In genomic region chr12:121533391-121534090, GRCh38 we compare ENCODE assay signal across 12 cellular contexts. TPM values are rescaled to one million over a fixed set of nuclear protein-coding genes. Genes with fewer than 3 reads are reported as not detected.
DNase-seq lines count a peak whose midpoint lies in the region; ATAC-seq and TF ChIP-seq lines count a peak whose summit lies in the region.
"Had no signal": no experiment of that assay in that cellular context is flagged by ENCODE, and none has a peak within 500 bp of the region (broad histone marks: within the 10 kb centered on the region; RNA-seq: fewer than 3 reads in every experiment).

No MANE protein-coding gene starts in this region.

- no peaks in the 10 kb centered on the region for H3K27me3 Mint-ChIP-seq in CD8-positive, alpha-beta memory T cell

- TF ChIP-seq POLR2A in esophagus muscularis mucosa (IDR thresholded peaks at IDR 0.05; ENCODE audit: low read depth): no peak

- no peak for DNase-seq in CD8-positive, alpha-beta memory T cell
- DNase-seq in NT2/D1 (ENCODE audit: low read depth, low spot score): no peak
- DNase-seq in esophagus muscularis mucosa (ENCODE audit: extremely low spot score): no peak
- DNase-seq in neuronal stem cell (ENCODE audit: low spot score): no peak
- DNase-seq in NCI-H524 (lab: John Stamatoyannopoulos, UW): no peak
- no peak for DNase-seq in inferior parietal cortex (ENCODE audit: extremely low spot score)
- DNase-seq: COR-L47; OCI-M1; stimulated activated CD4-positive, alpha-beta T cell treated with anti-CD3 and anti-CD28 coated beads, Interleukin-2, amount 100 ng/mL, for 24 hours had no signal

- POLR2A ChIA-PET in CD8-positive, alpha-beta memory T cell (lab: Charles Lee): no interaction called here

- no peak for ATAC-seq in HG03520 (IDR thresholded peaks at IDR 0.05; ENCODE audit: unreplicated experiment)

- no peaks in the 10 kb centered on the region for H3K9me3 Mint-ChIP-seq in CD8-positive, alpha-beta memory T cell

- H2AFZ ChIP-seq in parathyroid adenoma (no peak overlapping the region), neuronal stem cell (ENCODE audit: low read length) (no peak overlapping the region)

- H3K36me3 Mint-ChIP-seq in CD8-positive, alpha-beta memory T cell: peaks cover 4 to 45% (median 8%) of the 10 kb centered on the region in 3 donors

- no peaks in the 10 kb centered on the region for H3K27me3 ChIP-seq in CD8-positive, alpha-beta memory T cell (ENCODE audit: insufficient read depth, low read length, poor library complexity, severe bottlenecking)
- H3K27me3 ChIP-seq in NT2/D1 (ENCODE audit: insufficient read depth, insufficient read length): no peaks in the 10 kb centered on the region
- no peaks in the 10 kb centered on the region for H3K27me3 ChIP-seq in esophagus muscularis mucosa
- no peaks in the 10 kb centered on the region for H3K27me3 ChIP-seq in parathyroid adenoma (ENCODE audit: control insufficient read depth, insufficient read depth, low read length)
- no peaks in the 10 kb centered on the region for H3K27me3 ChIP-seq in neuronal stem cell (ENCODE audit: control insufficient read depth in 3 of 3, insufficient read depth in 3 of 3, low read depth in 1 of 3, low read length in 3 of 3)
- H3K27me3 ChIP-seq: ascending aorta had no signal

- H3K4me1 ChIP-seq in CD8-positive, alpha-beta memory T cell (ENCODE audit: insufficient read depth, low read length): peaks cover 59% of the 10 kb centered on the region
- peaks cover 36% of the 10 kb centered on the region for H3K4me1 ChIP-seq in NT2/D1 (ENCODE audit: insufficient read depth, insufficient read length)
- H3K4me1 ChIP-seq in esophagus muscularis mucosa: peaks cover 55 to 64% (median 59%) of the 10 kb centered on the region in 4 donors
- H3K4me1 ChIP-seq in parathyroid adenoma: peaks cover 35% of the 10 kb centered on the region
- H3K4me1 ChIP-seq in neuronal stem cell (ENCODE audit: control insufficient read depth in 2 of 2, insufficient read depth in 1 of 2, low read depth in 1 of 2, low read length in 2 of 2): peaks cover 32 to 34% of the 10 kb centered on the region in 2 donors

- peaks cover 24% of the 10 kb centered on the region for H3K79me2 ChIP-seq in parathyroid adenoma

- WGBS in esophagus muscularis mucosa: 63% methylated on average over 17 of the region's 17 CpGs
- no CpG with 5 or more reads among the region's 17 CpGs for WGBS in neuronal stem cell (ENCODE audit: extremely low coverage in 2 of 2, insufficient read length in 2 of 2, insufficient replicate concordance in 1 of 2), 2 donors

- H2BK5ac ChIP-seq in neuronal stem cell (ENCODE audit: low read length): no peak overlapping the region

- H3K4me1 Mint-ChIP-seq in CD8-positive, alpha-beta memory T cell: peaks cover 55 to 85% (median 71%) of the 10 kb centered on the region in 3 donors

- H4K8ac ChIP-seq in neuronal stem cell (ENCODE audit: low read depth, low read length): no peak overlapping the region

- no peak overlapping the region for H2BK12ac ChIP-seq in neuronal stem cell (ENCODE audit: low read length)

- no peak for TF ChIP-seq EP300 in esophagus muscularis mucosa (IDR thresholded peaks at IDR 0.05)

- no peak overlapping the region for H3K4me3 ChIP-seq in CD8-positive, alpha-beta memory T cell (ENCODE audit: low read length)
- H3K4me3 ChIP-seq in NT2/D1 (ENCODE audit: insufficient read length, low read depth): no peak overlapping the region
- no peak overlapping the region for H3K4me3 ChIP-seq in esophagus muscularis mucosa
- no peak overlapping the region for H3K4me3 ChIP-seq in parathyroid adenoma (ENCODE audit: low read depth, low read length)
- no peak overlapping the region for H3K4me3 ChIP-seq in neuronal stem cell (ENCODE audit: low read length in 2 of 2)
- H3K4me3 ChIP-seq: ascending aorta had no signal

- CTCF ChIA-PET in CD8-positive, alpha-beta memory T cell (lab: Charles Lee): interaction anchor here (0.9 to 1.4 kb wide), 4 partner anchors 12 to 261 kb away, joined by 3 read pairs; no protein-coding TSS in a partner anchor

- H3K27ac Mint-ChIP-seq in CD8-positive, alpha-beta memory T cell: peak overlapping the region; percentile 43 to 97 (median 88)

- no peak overlapping the region for H3K18ac ChIP-seq in neuronal stem cell (ENCODE audit: low read length)

- H3K9ac ChIP-seq in NT2/D1 (ENCODE audit: insufficient read length, low read depth): peak overlapping the region; percentile 43
- H3K9ac ChIP-seq in parathyroid adenoma: no peak overlapping the region
- H3K9ac ChIP-seq in neuronal stem cell (ENCODE audit: low read depth, low read length, poor library complexity): no peak overlapping the region

- H2BK120ac ChIP-seq in neuronal stem cell (ENCODE audit: low read depth, low read length): no peak overlapping the region

- H2AK5ac ChIP-seq in neuronal stem cell (ENCODE audit: low read depth, low read length): no peak overlapping the region

- H3K14ac ChIP-seq in neuronal stem cell (ENCODE audit: low read length): no peak overlapping the region

- H2BK15ac ChIP-seq in neuronal stem cell (ENCODE audit: low read length): no peak overlapping the region

- no peak overlapping the region for H4K91ac ChIP-seq in neuronal stem cell (ENCODE audit: low read depth, low read length, poor library complexity)

- H3K27ac ChIP-seq in CD8-positive, alpha-beta memory T cell (ENCODE audit: low read depth, low read length): no peak overlapping the region
- H3K27ac ChIP-seq in esophagus muscularis mucosa (replicated peaks in 1 of 4) (peak overlapping the region in 3 of 4 donors; percentile 48 to 71 (median 57)), parathyroid adenoma (peak overlapping the region; percentile 99), neuronal stem cell (replicated peaks; ENCODE audit: low read length) (no peak overlapping the region)

- H3K4me2 ChIP-seq in parathyroid adenoma (ENCODE audit: low read length) (no peak overlapping the region), neuronal stem cell (ENCODE audit: insufficient read depth, low read length, poor library complexity, severe bottlenecking) (no peak overlapping the region)

- no peaks in the 10 kb centered on the region for H3K36me3 ChIP-seq in CD8-positive, alpha-beta memory T cell (ENCODE audit: insufficient read depth, low read length)
- peaks cover 34% of the 10 kb centered on the region for H3K36me3 ChIP-seq in NT2/D1 (ENCODE audit: insufficient read depth, insufficient read length, low read length)
- peaks cover 0 to 36% (median 12%) of the 10 kb centered on the region in 4 donors for H3K36me3 ChIP-seq in esophagus muscularis mucosa
- no peaks in the 10 kb centered on the region for H3K36me3 ChIP-seq in parathyroid adenoma (ENCODE audit: control insufficient read depth, insufficient read depth, low read length)
- H3K36me3 ChIP-seq in neuronal stem cell (replicated peaks in 1 of 2; ENCODE audit: control insufficient read depth in 2 of 2, insufficient read depth in 2 of 2, low read length in 2 of 2): peaks cover 36 to 47% of the 10 kb centered on the region in 2 donors

- H3K4me3 Mint-ChIP-seq in CD8-positive, alpha-beta memory T cell: peak overlapping the region in 1 of 7 donors; percentile 55

- TF ChIP-seq CTCF in esophagus muscularis mucosa (IDR thresholded peaks at IDR 0.05): no peak
- no peak for TF ChIP-seq CTCF in parathyroid adenoma (IDR thresholded peaks at IDR 0.05)

- H3K23ac ChIP-seq in neuronal stem cell (ENCODE audit: low read depth, low read length, poor library complexity): no peak overlapping the region

- H3K4ac ChIP-seq in neuronal stem cell (ENCODE audit: low read length): no peak overlapping the region

- H3K79me1 ChIP-seq in neuronal stem cell (ENCODE audit: low read depth, low read length): peaks cover 16% of the 10 kb centered on the region

- intact Hi-C loops in esophagus muscularis mucosa (cut with DNase I): loop anchor here (2.0 kb wide), 1 partner anchor 33 kb away; no protein-coding TSS in a partner anchor

- H3K9me3 ChIP-seq in CD8-positive, alpha-beta memory T cell (ENCODE audit: low read length): no peaks in the 10 kb centered on the region
- H3K9me3 ChIP-seq in NT2/D1 (ENCODE audit: insufficient read depth, low read length) (no peaks in the 10 kb centered on the region), esophagus muscularis mucosa (no peaks in the 10 kb centered on the region), parathyroid adenoma (ENCODE audit: control insufficient read depth, low read length) (no peaks in the 10 kb centered on the region), neuronal stem cell (replicated peaks in 1 of 2; ENCODE audit: control insufficient read depth in 2 of 2, insufficient read depth in 1 of 2, low read depth in 1 of 2, low read length in 2 of 2) (no peaks in the 10 kb centered on the region)
- H3K9me3 ChIP-seq: ascending aorta had no signal

RNA-seq across cellular contexts. Expression of gene KDM2B, which starts 47.3 kb away (rescaled TPM):
- total RNA-seq in CD8-positive, alpha-beta memory T cell: 10 to 100 TPM; 63.2 to 64.0 TPM
- polyA plus RNA-seq in CD8-positive, alpha-beta memory T cell: 18.3 TPM
- total RNA-seq in esophagus muscularis mucosa: 10 to 100 TPM; 13.6 to 23.5 (median 20.0) TPM
- 63.7 TPM for polyA plus RNA-seq in neuronal stem cell (2013, experiment 1 of 2)
- polyA plus RNA-seq in neuronal stem cell (2013, experiment 2 of 2): 67.7 TPM

Comparison
In these comparisons a context has a peak if more than half of its experiments do, and no peak if none do; other contexts are left out.
1. H3K27ac ChIP-seq: peak in esophagus muscularis mucosa (3 of 4) and parathyroid adenoma (single experiment); none in CD8-positive, alpha-beta memory T cell (single experiment) and neuronal stem cell (single experiment).